20 cellular contexts compared by ENCODE assay signal in the genomic region with DNA sequence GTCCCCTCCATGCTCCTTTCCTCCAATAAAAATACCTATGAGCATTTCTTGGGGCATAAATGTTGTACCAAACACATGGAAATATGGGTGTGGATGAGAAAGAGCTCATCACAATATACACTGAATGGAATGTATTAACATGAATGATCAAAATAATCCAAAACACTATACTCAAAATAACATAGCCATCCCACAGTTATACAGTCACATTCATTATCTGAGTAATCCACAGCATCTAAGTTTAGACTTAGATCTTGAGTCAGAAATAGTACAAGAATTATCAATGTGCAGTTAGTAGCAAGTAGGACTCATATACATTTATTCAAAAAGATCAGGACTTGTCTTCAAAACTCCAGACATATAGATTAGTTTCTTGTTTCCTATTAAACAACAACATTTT.
"Had no signal": no experiment of that assay in that cellular context is flagged by ENCODE, and none has a peak within 500 bp of the region (broad histone marks: within the 10 kb centered on the region; RNA-seq: fewer than 3 reads in every experiment).

No MANE protein-coding gene starts in this region.

- H3K27ac Mint-ChIP-seq: activated B cell treated with CpG ODN at 0.5 μM for 24 hours; activated CD4-positive, alpha-beta memory T cell treated with anti-CD3 and anti-CD28 coated beads for 36 hours; activated CD8-positive, alpha-beta memory T cell treated with anti-CD3 and anti-CD28 coated beads, Interleukin-2, amount 10 ng/mL, durations not matched to agents 7 days and 5 days; activated naive CD8-positive, alpha-beta T cell; naive B cell; stimulated activated naive B cell treated with anti-CD40 and anti-IgM and Interleukin-4, amounts not matched to agents 10 μg/mL and 1 μg/mL and 100 μg/mL, for 72 hours; T-helper 2 cell treated with Interferon-gamma antibody and Interleukin-4, amounts not matched to agents 5 μg/mL and 100 μg/mL, for 36 hours had no signal

- H3K4me3 Mint-ChIP-seq: activated B cell treated with CpG ODN at 0.5 μM for 24 hours; activated CD4-positive, alpha-beta memory T cell treated with anti-CD3 and anti-CD28 coated beads for 36 hours; activated CD8-positive, alpha-beta memory T cell treated with anti-CD3 and anti-CD28 coated beads, Interleukin-2, amount 10 ng/mL, durations not matched to agents 7 days and 5 days; activated naive CD8-positive, alpha-beta T cell; naive B cell; neural crest cell; stimulated activated naive B cell treated with anti-CD40 and anti-IgM and Interleukin-4, amounts not matched to agents 10 μg/mL and 1 μg/mL and 100 μg/mL, for 72 hours; T-helper 2 cell treated with Interferon-gamma antibody and Interleukin-4, amounts not matched to agents 5 μg/mL and 100 μg/mL, for 36 hours had no signal

- H3K9me3 ChIP-seq: breast epithelium, left lung, pancreas, thoracic aorta had no signal

- FAIRE-seq: pancreas had no signal

- DNase-seq: activated B cell treated with CpG ODN at 0.5 μM for 24 hours; activated CD4-positive, alpha-beta memory T cell treated with anti-CD3 and anti-CD28 coated beads for 36 hours; activated CD4-positive, alpha-beta T cell treated with anti-CD3 and anti-CD28 coated beads for 4 hours; activated CD8-positive, alpha-beta memory T cell treated with anti-CD3 and anti-CD28 coated beads, Interleukin-2, amount 10 ng/mL, durations not matched to agents 7 days and 5 days; anterior cingulate cortex; cerebellar nuclear complex; effector CD4-positive, alpha-beta T cell; left lung; mammary epithelial cell; naive B cell; pancreas; stimulated activated naive B cell treated with anti-CD40 and anti-IgM and Interleukin-4, amounts not matched to agents 10 μg/mL and 1 μg/mL and 100 μg/mL, for 72 hours had no signal

- H3K36me3 ChIP-seq: breast epithelium, heart right ventricle, left lung, pancreas, thoracic aorta had no signal

- H3K36me3 Mint-ChIP-seq: activated CD4-positive, alpha-beta memory T cell treated with anti-CD3 and anti-CD28 coated beads for 36 hours; activated CD8-positive, alpha-beta memory T cell treated with anti-CD3 and anti-CD28 coated beads, Interleukin-2, amount 10 ng/mL, durations not matched to agents 7 days and 5 days; activated naive CD8-positive, alpha-beta T cell; naive B cell; stimulated activated naive B cell treated with anti-CD40 and anti-IgM and Interleukin-4, amounts not matched to agents 10 μg/mL and 1 μg/mL and 100 μg/mL, for 72 hours had no signal

- H3K27ac ChIP-seq: breast epithelium, heart right ventricle, left lung, pancreas, thoracic aorta had no signal

- ATAC-seq: activated CD8-positive, alpha-beta memory T cell treated with anti-CD3 and anti-CD28 coated beads, Interleukin-2, amount 10 ng/mL, durations not matched to agents 7 days and 5 days; esophagus mucosa; pancreas; sciatic nerve; stimulated activated naive B cell treated with anti-CD40 and anti-IgM and Interleukin-4, amounts not matched to agents 10 μg/mL and 1 μg/mL and 100 μg/mL, for 72 hours had no signal

- H3K9me3 Mint-ChIP-seq: activated B cell treated with CpG ODN at 0.5 μM for 24 hours; activated CD4-positive, alpha-beta memory T cell treated with anti-CD3 and anti-CD28 coated beads for 36 hours; naive B cell; T-helper 2 cell treated with Interferon-gamma antibody and Interleukin-4, amounts not matched to agents 5 μg/mL and 100 μg/mL, for 36 hours had no signal

- H3K27me3 Mint-ChIP-seq: activated B cell treated with CpG ODN at 0.5 μM for 24 hours; activated CD4-positive, alpha-beta memory T cell treated with anti-CD3 and anti-CD28 coated beads for 36 hours; activated CD8-positive, alpha-beta memory T cell treated with anti-CD3 and anti-CD28 coated beads, Interleukin-2, amount 10 ng/mL, durations not matched to agents 7 days and 5 days; naive B cell had no signal

- H3K4me3 ChIP-seq: breast epithelium, heart right ventricle, left lung, pancreas, thoracic aorta had no signal

- H3K27me3 ChIP-seq: breast epithelium, heart right ventricle, left lung, pancreas had no signal

- H3K4me1 Mint-ChIP-seq: activated B cell treated with CpG ODN at 0.5 μM for 24 hours; activated CD8-positive, alpha-beta memory T cell treated with anti-CD3 and anti-CD28 coated beads, Interleukin-2, amount 10 ng/mL, durations not matched to agents 7 days and 5 days; naive B cell; neural crest cell had no signal

- H3K4me1 ChIP-seq: breast epithelium, pancreas had no signal
